8 cellular contexts compared by ENCODE assay signal in genomic region chrX:107678957-107679740, GRCh38. TPM values are rescaled to one million over a fixed set of nuclear protein-coding genes. Genes with fewer than 3 reads are reported as not detected.
DNase-seq lines count a peak whose midpoint lies in the region; ATAC-seq and TF ChIP-seq lines count a peak whose summit lies in the region.

No MANE protein-coding gene starts in this region.

- dilution Hi-C loops in IMR-90 (cut with HindIII; ENCODE audit: low sequenced_read_pairs, unreplicated experiment): no loop called here

- peak overlapping the region; percentile 40 for H3K4me3 ChIP-seq in CD4-positive, CD25-positive, alpha-beta regulatory T cell (ENCODE audit: low read depth, low read length)
- H3K4me3 ChIP-seq in IMR-90 (ENCODE audit: insufficient read depth, low read depth, low read length) (no peak overlapping the region), esophagus (ENCODE audit: low read depth in 1 of 2, low read length in 2 of 2) (no peak overlapping the region), spleen (no peak overlapping the region), MG63 (no peak overlapping the region)

- in situ Hi-C loops in IMR-90 (cut with MboI; ENCODE audit: low sequenced_read_pairs): loop anchor here (5.0 kb wide), 1 partner anchor 38 kb away; no protein-coding TSS in a partner anchor

- H4K5ac ChIP-seq in IMR-90 (ENCODE audit: low read depth, low read length): no peak overlapping the region

- no peak overlapping the region for H3K4ac ChIP-seq in IMR-90 (ENCODE audit: low read depth, low read length)

- no peaks in the 10 kb centered on the region for H3K36me3 Mint-ChIP-seq in CD4-positive, CD25-positive, alpha-beta regulatory T cell

- no peak overlapping the region for H3K14ac ChIP-seq in IMR-90 (replicated peaks; ENCODE audit: low read depth, low read length)

- H3K56ac ChIP-seq in IMR-90 (ENCODE audit: extremely low read depth, insufficient read depth, low read length): no peak overlapping the region

- no peak overlapping the region for H3K9ac ChIP-seq in IMR-90 (ENCODE audit: low read depth, low read length)

- peaks cover 15 to 72% (median 41%) of the 10 kb centered on the region in 4 donors for H3K4me1 Mint-ChIP-seq in CD4-positive, CD25-positive, alpha-beta regulatory T cell

- H2BK120ac ChIP-seq in IMR-90 (ENCODE audit: low read depth, low read length): no peak overlapping the region; the same call in 1 of the 2 replicates

- peak overlapping the region; percentile 98 for H3K27ac ChIP-seq in CD4-positive, CD25-positive, alpha-beta regulatory T cell (ENCODE audit: insufficient read depth, low read length, poor library complexity, severe bottlenecking)
- H3K27ac ChIP-seq in IMR-90 (ENCODE audit: insufficient read depth, low read length): no peak overlapping the region
- peak overlapping the region; percentile 6 to 99 for H3K27ac ChIP-seq in esophagus (ENCODE audit: low read depth in 2 of 2, low read length in 1 of 2)
- H3K27ac ChIP-seq in spleen: peak overlapping the region in 5 of 8 donors; percentile 1 to 95 (median 94)

- no peak overlapping the region for H4K8ac ChIP-seq in IMR-90 (ENCODE audit: low read depth in 2 of 2, low read length in 2 of 2)

- no peaks in the 10 kb centered on the region for H3K79me1 ChIP-seq in IMR-90 (ENCODE audit: low read depth in 1 of 2, low read length in 2 of 2)

- no peak overlapping the region for H3K23ac ChIP-seq in IMR-90 (ENCODE audit: low read depth, low read length)

- no peak overlapping the region for H4K91ac ChIP-seq in IMR-90 (ENCODE audit: insufficient read depth, low read depth, low read length)

- no peak overlapping the region for H2AK5ac ChIP-seq in IMR-90 (ENCODE audit: low read depth, low read length)

- no peak overlapping the region for H2BK20ac ChIP-seq in IMR-90 (ENCODE audit: low read depth, low read length)

- no peak for TF ChIP-seq POLR2A in IMR-90 (IDR thresholded peaks at IDR 0.05; ENCODE audit: low read depth, low read length)
- no peak for TF ChIP-seq POLR2A in spleen (IDR thresholded peaks at IDR 0.05)

- H3K9me3 Mint-ChIP-seq in CD4-positive, CD25-positive, alpha-beta regulatory T cell: peaks cover 0 to 1% (median 0%) of the 10 kb centered on the region in 7 donors

- WGBS in IMR-90 (ENCODE audit: extremely low coverage in 2 of 2, insufficient read length in 1 of 2), 2 experiments: no CpG with 5 or more reads among the region's 8 CpGs
- WGBS in esophagus, 2 donors: 71 to 85% methylated on average over 8 of the region's 8 CpGs
- WGBS in spleen, 5 donors: 54 to 85% (median 60%) methylated on average over 7 to 8 of the region's 8 CpGs

- peak; percentile 58 to 90 (median 85) for DNase-seq in CD4-positive, CD25-positive, alpha-beta regulatory T cell
- DNase-seq in IMR-90: peak; percentile 71
- DNase-seq in activated CD4-positive, alpha-beta T cell treated with anti-CD3 and anti-CD28 coated beads, Interleukin-2, amount 50 U/mL, for 4 hours: peak; percentile 54 to 56
- peak; percentile 88 for DNase-seq in spleen
- DNase-seq in medulla oblongata (ENCODE audit: extremely low spot score): no peak
- no peak for DNase-seq in SHP77 (lab: John Stamatoyannopoulos, UW)
- no peak for DNase-seq in MG63

- H2AK9ac ChIP-seq in IMR-90 (replicated peaks; ENCODE audit: low read depth, low read length, poor library complexity): no peak overlapping the region

- no peak overlapping the region for H2BK15ac ChIP-seq in IMR-90 (ENCODE audit: low read depth, low read length)

- H3K4me2 ChIP-seq in IMR-90 (ENCODE audit: low read depth, low read length): no peak overlapping the region

- H3K18ac ChIP-seq in IMR-90 (ENCODE audit: low read depth, low read length): no peak overlapping the region

- TF ChIP-seq CTCF in IMR-90 (conservative IDR thresholded peaks at IDR 0.05; ENCODE audit: low read depth, low read length): no peak
- no peak for TF ChIP-seq CTCF in spleen (IDR thresholded peaks at IDR 0.05 in 8 of 11, conservative IDR thresholded peaks at IDR 0.05 in 3 of 11)

- ATAC-seq in CD4-positive, CD25-positive, alpha-beta regulatory T cell (ENCODE audit: low read depth in 2 of 2): peak; percentile 53 to 58
- no peak for ATAC-seq in IMR-90 (ENCODE audit: low read depth)

- H3K9me3 ChIP-seq in CD4-positive, CD25-positive, alpha-beta regulatory T cell (ENCODE audit: control insufficient read depth in 2 of 2, low read length in 2 of 2): no peaks in the 10 kb centered on the region
- no peaks in the 10 kb centered on the region for H3K9me3 ChIP-seq in IMR-90 (ENCODE audit: control insufficient read depth, insufficient read depth, low read length)
- no peaks in the 10 kb centered on the region for H3K9me3 ChIP-seq in esophagus (ENCODE audit: control insufficient read depth in 2 of 2, insufficient read depth in 1 of 2, low read depth in 1 of 2, low read length in 1 of 2)
- no peaks in the 10 kb centered on the region for H3K9me3 ChIP-seq in spleen
- no peaks in the 10 kb centered on the region for H3K9me3 ChIP-seq in MG63

- H3K27me3 Mint-ChIP-seq in CD4-positive, CD25-positive, alpha-beta regulatory T cell: no peaks in the 10 kb centered on the region

- H3K27me3 ChIP-seq in CD4-positive, CD25-positive, alpha-beta regulatory T cell (ENCODE audit: control insufficient read depth, insufficient read depth, low read length): no peaks in the 10 kb centered on the region
- H3K27me3 ChIP-seq in IMR-90 (ENCODE audit: control insufficient read depth, insufficient read depth, low read length): peaks cover 23% of the 10 kb centered on the region
- no peaks in the 10 kb centered on the region for H3K27me3 ChIP-seq in esophagus (ENCODE audit: control insufficient read depth in 1 of 2, insufficient read depth in 2 of 2, low read length in 2 of 2)
- peaks cover 0 to 14% (median 0%) of the 10 kb centered on the region in 7 donors for H3K27me3 ChIP-seq in spleen (replicated peaks in 1 of 7)
- no peaks in the 10 kb centered on the region for H3K27me3 ChIP-seq in MG63

- POLR2A ChIA-PET in IMR-90 (lab: Charles Lee; ENCODE audit: unreplicated experiment): no interaction called here

- peak overlapping the region; percentile 70 to 94 (median 78) for H3K4me3 Mint-ChIP-seq in CD4-positive, CD25-positive, alpha-beta regulatory T cell

- H3K27ac Mint-ChIP-seq in CD4-positive, CD25-positive, alpha-beta regulatory T cell: peak overlapping the region; percentile 89 to 98 (median 98)

- peaks cover 51% of the 10 kb centered on the region for H3K4me1 ChIP-seq in CD4-positive, CD25-positive, alpha-beta regulatory T cell (ENCODE audit: control insufficient read depth, insufficient read depth, low read length, poor library complexity, severe bottlenecking)
- H3K4me1 ChIP-seq in IMR-90 (ENCODE audit: control insufficient read depth, insufficient read depth, low read length) (no peaks in the 10 kb centered on the region), esophagus (ENCODE audit: control insufficient read depth in 2 of 2, insufficient read depth in 2 of 2, low read length in 1 of 2) (peaks cover 2 to 12% of the 10 kb centered on the region in 2 donors), spleen (peaks cover 3 to 68% (median 55%) of the 10 kb centered on the region in 6 donors)

- no TSS peak for BruUV-seq in IMR-90 (replicated peaks; lab: Mats Ljungman, UMichigan)

- H3K36me3 ChIP-seq in CD4-positive, CD25-positive, alpha-beta regulatory T cell (ENCODE audit: control insufficient read depth, insufficient read depth, low read length): no peaks in the 10 kb centered on the region
- H3K36me3 ChIP-seq in IMR-90 (ENCODE audit: control insufficient read depth, insufficient read depth, low read length): no peaks in the 10 kb centered on the region
- no peaks in the 10 kb centered on the region for H3K36me3 ChIP-seq in esophagus (ENCODE audit: control insufficient read depth in 2 of 2, insufficient read depth in 2 of 2, low read length in 1 of 2)
- H3K36me3 ChIP-seq in spleen: no peaks in the 10 kb centered on the region
- H3K36me3 ChIP-seq in MG63: no peaks in the 10 kb centered on the region

- CTCF ChIA-PET in IMR-90 (lab: Yijun Ruan, JAX): no interaction called here

- no peaks in the 10 kb centered on the region for H3K9me1 ChIP-seq in IMR-90 (ENCODE audit: insufficient read depth, low read length)

- peak overlapping the region; percentile 19 for H2AFZ ChIP-seq in IMR-90 (replicated peaks; ENCODE audit: low read length, poor library complexity)

- H2BK5ac ChIP-seq in IMR-90 (ENCODE audit: low read depth, low read length, poor library complexity, severe bottlenecking): no peak overlapping the region

- TF ChIP-seq RAD21 in IMR-90 (IDR thresholded peaks at IDR 0.05; ENCODE audit: low read length): no peak

- intact Hi-C loops in IMR-90 (cut with micrococcal nuclease): loop anchor here (5.0 kb wide), 1 partner anchor 98 kb away; the partner anchor contains the start of genes NCBP2L and TSC22D3
- intact Hi-C loops in spleen (cut with DNase I; ENCODE audit: low total_unique reads): loop anchor here (10.0 kb wide), 1 partner anchor 46 kb away; no protein-coding TSS in a partner anchor

- no peaks in the 10 kb centered on the region for H4K20me1 ChIP-seq in IMR-90 (ENCODE audit: insufficient read depth, low read length)

TF ChIP-seq in IMR-90, 13 proteins besides CTCF, POLR2A, EP300 and RAD21 (continues in another document):
- TF ChIP-seq MXI1 (IDR thresholded peaks at IDR 0.05; ENCODE audit: borderline replicate concordance, low read depth, low read length): no peak
- TF ChIP-seq USF2 (IDR thresholded peaks at IDR 0.05; ENCODE audit: low read depth, low read length): no peak
- TF ChIP-seq RFX5 (IDR thresholded peaks at IDR 0.05; ENCODE audit: low read depth, low read length): no peak
- no peak for TF ChIP-seq CHD1 (IDR thresholded peaks at IDR 0.05; ENCODE audit: low read depth, low read length)
- TF ChIP-seq CEBPB (IDR thresholded peaks at IDR 0.05; ENCODE audit: low read depth, low read length): no peak
- no peak for TF ChIP-seq NFE2L2 (IDR thresholded peaks at IDR 0.05; ENCODE audit: low read depth, low read length)
- no peak for TF ChIP-seq BHLHE40 (IDR thresholded peaks at IDR 0.05; ENCODE audit: low read depth, low read length)

RNA-seq across cellular contexts. Expression of gene PRPS1, which starts 50.8 kb away (rescaled TPM):
- 69.4 TPM for total RNA-seq in CD4-positive, CD25-positive, alpha-beta regulatory T cell
- polyA plus RNA-seq in CD4-positive, CD25-positive, alpha-beta regulatory T cell: 10 to 100 TPM; 49.6 to 59.6 (median 54.7) TPM
- total RNA-seq in IMR-90 (2012; rRNA removed) (137 and 162 TPM in 2 replicates), spleen (10 to 100 TPM; 26.6 to 47.6 (median 36.6) TPM)
- polyA plus RNA-seq in IMR-90 (2012; rRNA removed) (113 and 118 TPM in 2 replicates), esophagus (10 to 100 TPM in 1 of 2 donors, 1 to 10 TPM in 1; 2.7 to 10.2 TPM), spleen (10 to 100 TPM; 15.0 to 24.9 (median 23.3) TPM)
- polyA plus RNA-seq in IMR-90 (2012; cell fraction: cytosol; rRNA removed): 38.7 and 103 TPM in 2 replicates
- 19.0 and 61.9 TPM in 2 replicates for polyA plus RNA-seq in IMR-90 (2012; cell fraction: nucleus; rRNA removed; ENCODE audit: low replicate concordance)
- 190 and 311 TPM in 2 replicates for total RNA-seq in MG63 (2014; rRNA removed; shearing (Covaris generic); ENCODE audit: low replicate concordance)

Comparison
In these comparisons a context has a peak if more than half of its experiments do, and no peak if none do; other contexts are left out.
1. DNase-seq: peak in CD4-positive, CD25-positive, alpha-beta regulatory T cell (3 of 3), IMR-90 (single experiment), activated CD4-positive, alpha-beta T cell treated with anti-CD3 and anti-CD28 coated beads, Interleukin-2, amount 50 U/mL, for 4 hours (2 of 2) and spleen (single experiment); none in medulla oblongata (single experiment), SHP77 (0 of 2) and MG63 (single experiment).